In the genomic region with DNA sequence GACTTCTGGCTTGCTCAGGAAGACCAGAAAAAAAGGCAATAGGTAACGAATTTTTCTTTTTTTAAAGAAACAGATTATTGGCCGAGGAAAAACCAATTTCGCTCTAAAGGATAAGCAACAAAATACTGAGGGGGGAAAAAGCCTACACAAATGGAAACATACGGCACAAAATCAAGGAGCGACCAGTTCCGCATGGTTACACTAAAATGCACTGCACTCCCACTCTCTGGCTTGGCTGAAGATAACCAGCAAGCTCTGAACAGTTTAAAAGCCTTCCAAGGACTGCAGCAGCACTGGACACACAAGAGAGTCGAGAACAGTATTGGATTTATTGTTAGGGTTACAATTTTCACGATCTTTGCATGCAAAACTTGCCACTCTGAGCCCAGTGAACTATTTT, we compare ENCODE assay signal across 8 cellular contexts. TPM values are rescaled to one million over a fixed set of nuclear protein-coding genes. Genes with fewer than 3 reads are reported as not detected.
A peak's percentile ranks its signal among the peaks of the same experiment; 100 is the strongest.
DNase-seq lines count a peak whose midpoint lies in the region; ATAC-seq and TF ChIP-seq lines count a peak whose summit lies in the region.

No MANE protein-coding gene starts in this region.

- no peak for ATAC-seq in T-cell (replicated peaks in 1 of 4)
- no peak for ATAC-seq in foreskin keratinocyte

- peaks cover 4 to 15% (median 5%) of the 10 kb centered on the region in 3 donors for H3K4me1 Mint-ChIP-seq in T-cell

- H3K36me3 Mint-ChIP-seq in T-cell = peaks cover 7% of the 10 kb centered on the region

- CTCF ChIA-PET in T-cell (lab: Charles Lee) = interaction anchor here (0.8 to 1.1 kb wide), 2 partner anchors 25 to 105 kb away, joined by 3 read pairs; no protein-coding TSS in a partner anchor

- POLR2A ChIA-PET in T-cell (lab: Charles Lee) = no interaction called here

- H3K27me3 ChIP-seq in foreskin keratinocyte = no peaks in the 10 kb centered on the region

- H3K27ac ChIP-seq in foreskin keratinocyte = peak overlapping the region; percentile 52

- peaks cover 10% of the 10 kb centered on the region for H3K4me1 ChIP-seq in foreskin keratinocyte

- no peaks in the 10 kb centered on the region for H3K9me3 Mint-ChIP-seq in T-cell

- H3K4me3 Mint-ChIP-seq in T-cell = peak overlapping the region; percentile 60 to 67 (median 62)

- TF ChIP-seq CTCF in foreskin keratinocyte (conservative IDR thresholded peaks at IDR 0.05) = no peak

- H3K27me3 Mint-ChIP-seq in T-cell = peaks cover 26 to 27% of the 10 kb centered on the region in 2 donors

- peak overlapping the region in 1 of 2 donors; percentile 6 for H3K27ac Mint-ChIP-seq in T-cell

- DNase-seq in DMS79 treated with DMSO at 0.1 percent for 48 hours (lab: John Stamatoyannopoulos, UW) (peak; percentile 50), DMS79 (lab: John Stamatoyannopoulos, UW) (no peak), T-cell (no peak), foreskin keratinocyte (no peak), retina (peak; percentile 35), anterior cingulate cortex (lab: John Stamatoyannopoulos, UW) (no peak), NCI-H82 treated with DMSO at 0.1 percent for 48 hours (lab: John Stamatoyannopoulos, UW; ENCODE audit: unreplicated experiment) (no peak), nucleus accumbens (lab: John Stamatoyannopoulos, UW) (no peak)

RNA-seq across cellular contexts. Expression of a gene that starts 0.9 kb away (rescaled TPM):
- total RNA-seq in T-cell (under 1 TPM; 0.33 to 0.73 (median 0.57) TPM), foreskin keratinocyte (20.8 and 25.4 TPM in 2 replicates)
- polyA plus RNA-seq in foreskin keratinocyte = 7.5 and 9.1 TPM in 2 replicates

Comparison
In these comparisons a context has a peak if more than half of its experiments do, and no peak if none do; other contexts are left out.
1. DNase-seq: peak in DMS79 treated with DMSO at 0.1 percent for 48 hours (single experiment) and retina (single experiment); none in DMS79 (single experiment), T-cell (0 of 34), foreskin keratinocyte (0 of 2), anterior cingulate cortex (0 of 58), NCI-H82 treated with DMSO at 0.1 percent for 48 hours (single experiment) and nucleus accumbens (0 of 56).
2. RNA of a gene that starts 0.9 kb away (total RNA-seq): 20.8 to 25.4 TPM in foreskin keratinocyte; 0.33 to 0.73 TPM in T-cell; every median in the first group is over 10 times any median in the second.